Comparison of ENCODE assay signal across 9 cellular contexts in the genomic region with DNA sequence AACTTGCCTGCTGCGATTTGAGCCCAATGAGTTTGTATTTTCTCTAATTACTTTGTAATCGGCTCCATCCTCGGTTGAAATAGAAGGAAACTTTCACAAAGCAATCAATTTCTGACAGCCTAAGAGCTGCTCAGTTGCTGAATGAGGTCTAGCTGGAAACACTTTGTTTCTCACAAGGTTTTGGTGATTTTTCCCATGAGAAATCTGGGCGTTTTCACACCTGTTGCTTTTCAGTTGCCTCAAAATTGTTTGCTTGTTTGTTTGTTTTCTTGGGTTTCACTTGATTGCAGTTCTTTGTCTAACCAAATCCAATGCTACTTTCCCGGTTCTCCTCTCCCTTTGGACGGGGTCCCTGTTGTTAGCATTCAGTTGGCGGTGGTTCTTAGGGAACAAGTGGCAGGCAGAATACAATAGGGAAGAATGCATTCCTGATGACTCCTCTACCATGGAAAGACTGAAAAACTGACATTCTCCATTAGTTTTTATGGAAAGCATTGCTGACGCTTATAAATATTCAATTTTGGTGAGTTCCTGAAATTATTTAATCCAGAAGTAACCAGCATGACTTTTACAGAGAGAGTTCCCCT.
DNase-seq lines count a peak whose midpoint lies in the region; ATAC-seq and TF ChIP-seq lines count a peak whose summit lies in the region.
"Had no signal": no experiment of that assay in that cellular context is flagged by ENCODE, and none has a peak within 500 bp of the region (broad histone marks: within the 10 kb centered on the region; RNA-seq: fewer than 3 reads in every experiment).

No MANE protein-coding gene starts in this region.

- ATAC-seq in foreskin keratinocyte, result no peak

- H3K27ac ChIP-seq in SJSA1 (peak overlapping the region; percentile 82), foreskin keratinocyte (peak overlapping the region; percentile 93), ovary (peak overlapping the region in 1 of 2 donors; percentile 1)
- no peak overlapping the region for H3K27ac ChIP-seq in effector memory CD4-positive, alpha-beta T cell (ENCODE audit: insufficient read depth, low read length, poor library complexity, severe bottlenecking)

- H3K4me1 ChIP-seq in BE2C (0 out of 2 replicates have a peak, but pooled peaks cover 4% of the 10 kb centered on the region), SJSA1 (replicated peaks) (peaks cover 55% of the 10 kb centered on the region), foreskin keratinocyte (peaks cover 17% of the 10 kb centered on the region), ovary (ENCODE audit: insufficient read depth) (peaks cover 6% of the 10 kb centered on the region)
- H3K4me1 ChIP-seq in effector memory CD4-positive, alpha-beta T cell (ENCODE audit: control insufficient read depth, insufficient read depth, low read length, poor library complexity, severe bottlenecking), result peaks cover 4% of the 10 kb centered on the region

- peaks cover 75% of the 10 kb centered on the region for H3K27me3 Mint-ChIP-seq in activated T-cell treated with anti-CD3 and anti-CD28 coated beads, Interleukin-2, amount 50 U/mL, for 24 hours

- H3K4me3 Mint-ChIP-seq in activated T-cell treated with anti-CD3 and anti-CD28 coated beads, Interleukin-2, amount 50 U/mL, for 24 hours, result no peak overlapping the region
- H3K4me3 Mint-ChIP-seq: activated naive CD4-positive, alpha-beta T cell treated with anti-CD3 and anti-CD28 coated beads, Interleukin-2, amount 10 ng/mL, durations not matched to agents 7 days and 5 days had no signal

- intact Hi-C loops in ovary (cut with DNase I), result no loop called here

- H3K9me3 Mint-ChIP-seq in activated T-cell treated with anti-CD3 and anti-CD28 coated beads, Interleukin-2, amount 50 U/mL, for 24 hours, result no peaks in the 10 kb centered on the region
- H3K9me3 Mint-ChIP-seq: activated naive CD4-positive, alpha-beta T cell treated with anti-CD3 and anti-CD28 coated beads, Interleukin-2, amount 10 ng/mL, durations not matched to agents 7 days and 5 days had no signal

- no peak overlapping the region for H3K27ac Mint-ChIP-seq in activated T-cell treated with anti-CD3 and anti-CD28 coated beads, Interleukin-2, amount 50 U/mL, for 24 hours
- H3K27ac Mint-ChIP-seq: activated naive CD4-positive, alpha-beta T cell treated with anti-CD3 and anti-CD28 coated beads, Interleukin-2, amount 10 ng/mL, durations not matched to agents 7 days and 5 days had no signal

- H3K27me3 ChIP-seq in BE2C, result no peaks in the 10 kb centered on the region
- no peaks in the 10 kb centered on the region for H3K27me3 ChIP-seq in SJSA1 (replicated peaks)
- H3K27me3 ChIP-seq in foreskin keratinocyte, result no peaks in the 10 kb centered on the region
- H3K27me3 ChIP-seq in ovary, result no peaks in the 10 kb centered on the region
- no peaks in the 10 kb centered on the region for H3K27me3 ChIP-seq in effector memory CD4-positive, alpha-beta T cell (replicated peaks; ENCODE audit: control insufficient read depth, insufficient read depth, low read length, poor library complexity, severe bottlenecking)

- H3K4me3 ChIP-seq in BE2C (ENCODE audit: low read depth, low read length) (peak overlapping the region; percentile 91), SJSA1 (peak overlapping the region; percentile 53), ovary (peak overlapping the region; percentile 63)
- H3K4me3 ChIP-seq in effector memory CD4-positive, alpha-beta T cell (ENCODE audit: insufficient read depth, low read depth, low read length, poor library complexity, severe bottlenecking), result no peak overlapping the region

- 7 to 12% (median 9%) methylated on average over 8 of the region's 8 CpGs for WGBS in ovary, 3 donors

- no peaks in the 10 kb centered on the region for H3K36me3 ChIP-seq in BE2C
- no peaks in the 10 kb centered on the region for H3K36me3 ChIP-seq in SJSA1
- H3K36me3 ChIP-seq in ovary, result no peaks in the 10 kb centered on the region
- H3K36me3 ChIP-seq in effector memory CD4-positive, alpha-beta T cell (ENCODE audit: control insufficient read depth, insufficient read depth, low read length), result no peaks in the 10 kb centered on the region

- TF ChIP-seq CTCF in BE2C (IDR thresholded peaks at IDR 0.05; ENCODE audit: low read depth, low read length) (no peak), foreskin keratinocyte (conservative IDR thresholded peaks at IDR 0.05) (no peak), ovary (IDR thresholded peaks at IDR 0.05) (no peak)

- no peaks in the 10 kb centered on the region for H3K9me3 ChIP-seq in BE2C
- no peaks in the 10 kb centered on the region for H3K9me3 ChIP-seq in SJSA1 (replicated peaks)
- H3K9me3 ChIP-seq in ovary, result no peaks in the 10 kb centered on the region
- no peaks in the 10 kb centered on the region for H3K9me3 ChIP-seq in effector memory CD4-positive, alpha-beta T cell (ENCODE audit: control insufficient read depth, low read length)

- H3K36me3 Mint-ChIP-seq in activated T-cell treated with anti-CD3 and anti-CD28 coated beads, Interleukin-2, amount 50 U/mL, for 24 hours (ENCODE audit: low read depth), result no peaks in the 10 kb centered on the region
- H3K36me3 Mint-ChIP-seq: activated naive CD4-positive, alpha-beta T cell treated with anti-CD3 and anti-CD28 coated beads, Interleukin-2, amount 10 ng/mL, durations not matched to agents 7 days and 5 days had no signal

- TF ChIP-seq EP300 in ovary (IDR thresholded peaks at IDR 0.05), result no peak

- peaks cover 15% of the 10 kb centered on the region for H3K4me1 Mint-ChIP-seq in activated T-cell treated with anti-CD3 and anti-CD28 coated beads, Interleukin-2, amount 50 U/mL, for 24 hours (ENCODE audit: low read depth)
- H3K4me1 Mint-ChIP-seq: activated naive CD4-positive, alpha-beta T cell treated with anti-CD3 and anti-CD28 coated beads, Interleukin-2, amount 10 ng/mL, durations not matched to agents 7 days and 5 days had no signal

- no peak for DNase-seq in BE2C
- peak in 1 of 2 experiments; percentile 72 for DNase-seq in SJSA1 (ENCODE audit: low read depth in 1 of 2, low spot score in 2 of 2)
- no peak for DNase-seq in foreskin keratinocyte
- DNase-seq in ovary, result no peak
- no peak for DNase-seq in effector memory CD4-positive, alpha-beta T cell
- DNase-seq in activated T-cell treated with anti-CD3 and anti-CD28 coated beads, Interleukin-2, amount 50 U/mL, for 24 hours, result no peak
- DNase-seq in stimulated activated CD4-positive, alpha-beta T cell treated with anti-CD3 and anti-CD28 coated beads, Interleukin-2, amount 100 ng/mL, for 24 hours, result no peak
- DNase-seq in COR-L47 (lab: John Stamatoyannopoulos, UW), result no peak
- DNase-seq: activated naive CD4-positive, alpha-beta T cell treated with anti-CD3 and anti-CD28 coated beads, Interleukin-2, amount 10 ng/mL, durations not matched to agents 7 days and 5 days had no signal

- no peak for TF ChIP-seq POLR2A in ovary (IDR thresholded peaks at IDR 0.05)
